Comparison of ENCODE assay signal across 15 cellular contexts in the genomic region with DNA sequence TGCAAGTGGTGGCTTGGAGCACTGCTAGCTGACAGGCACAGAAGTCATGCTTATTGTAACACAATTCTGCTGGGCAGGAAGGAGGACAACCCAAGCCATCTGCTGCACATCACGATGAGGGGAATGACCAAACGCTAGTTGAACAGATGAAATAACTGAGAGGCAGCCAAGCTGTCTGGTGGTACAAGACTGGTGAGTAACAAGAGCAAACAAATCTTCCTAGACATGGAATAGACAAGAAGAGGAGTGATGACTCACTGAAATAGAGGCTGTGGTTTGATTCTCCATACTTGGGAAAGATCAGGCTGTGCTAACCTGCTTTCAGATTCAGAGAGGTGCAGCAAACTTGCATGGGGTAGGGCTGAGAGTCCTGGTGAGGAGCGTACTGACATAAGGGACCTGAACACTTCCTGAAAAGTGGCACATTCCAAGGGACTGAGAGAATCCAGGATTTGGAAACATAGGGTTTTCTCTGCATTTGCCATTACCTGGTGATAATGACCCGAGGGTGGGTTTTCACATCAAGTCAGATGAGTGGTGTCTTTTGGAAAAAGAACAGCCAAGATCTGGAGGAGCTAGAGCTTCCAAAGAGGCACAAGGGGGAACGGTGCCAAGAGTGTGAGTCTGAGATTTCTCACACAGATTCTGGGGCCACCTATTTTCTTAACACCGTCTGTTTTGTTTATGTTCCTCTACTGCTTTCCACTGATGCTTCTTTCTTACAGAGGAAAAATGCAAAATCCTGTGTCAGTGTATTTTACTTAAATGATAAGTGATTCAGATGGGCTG.
DNase-seq lines count a peak whose midpoint lies in the region; TF ChIP-seq lines count a peak whose summit lies in the region.
"Had no signal": no experiment of that assay in that cellular context is flagged by ENCODE, and none has a peak within 500 bp of the region (broad histone marks: within the 10 kb centered on the region; RNA-seq: fewer than 3 reads in every experiment).

No MANE protein-coding gene starts in this region.

- H3K14ac ChIP-seq in H9 (ENCODE audit: insufficient read depth, low read length): no peak overlapping the region

- H3K4me1 Mint-ChIP-seq in H9: peaks cover 0 to 7% of the 10 kb centered on the region in 2 experiments; a peak in 2 of 4 replicates
- H3K4me1 Mint-ChIP-seq: CD14-positive monocyte; stimulated activated naive CD8-positive, alpha-beta T cell treated with anti-CD3 and anti-CD28 coated beads, Interleukin-15, amount 100 ng/mL, for 72 hours had no signal

- peaks cover 0 to 7% (median 5%) of the 10 kb centered on the region in 3 experiments; a peak in 4 of 7 replicates for H3K36me3 Mint-ChIP-seq in H9 (ENCODE audit: insufficient read depth in 1 of 3, low read depth in 3 of 3)
- H3K36me3 Mint-ChIP-seq: CD14-positive monocyte had no signal

- no peak overlapping the region for H2AFZ ChIP-seq in H9 (ENCODE audit: low read length)

- H4K8ac ChIP-seq in H9 (replicated peaks; ENCODE audit: insufficient read length, low read depth, low read length): no peak overlapping the region

- H4K91ac ChIP-seq in H9 (ENCODE audit: insufficient read length, low read depth, low read length): no peak overlapping the region

- in situ Hi-C loops in astrocyte of the spinal cord (cut with HindIII; ENCODE audit: low sequenced_read_pairs): no loop called here

- no peak overlapping the region for H3K23ac ChIP-seq in H9 (ENCODE audit: insufficient read length, low read depth, low read length)

- no peak overlapping the region for H3K4ac ChIP-seq in H9 (ENCODE audit: low read depth, low read length)

- H4K20me1 ChIP-seq in H9 (ENCODE audit: control insufficient read depth, insufficient read depth, insufficient read length): no peaks in the 10 kb centered on the region

- WGBS in H9 (ENCODE audit: extremely low coverage, insufficient read length, low lambda C conversion rate): no CpG with 5 or more reads among the region's 6 CpGs

- no peak for TF ChIP-seq CTCF in AG09319 (IDR thresholded peaks at IDR 0.05; ENCODE audit: low read depth, low read length)
- no peak for TF ChIP-seq CTCF in astrocyte of the spinal cord (IDR thresholded peaks at IDR 0.05; ENCODE audit: low read depth, low read length)
- TF ChIP-seq CTCF in kidney epithelial cell (IDR thresholded peaks at IDR 0.05; ENCODE audit: insufficient read depth, low read length, poor library complexity, severe bottlenecking): no peak
- no peak for TF ChIP-seq CTCF in H9 (conservative IDR thresholded peaks at IDR 0.05)

- no peak overlapping the region for H2BK12ac ChIP-seq in H9 (ENCODE audit: insufficient read length, low read depth, low read length)

- no peak overlapping the region for H3K9ac ChIP-seq in H9 (ENCODE audit: extremely low read depth, insufficient read length, low read length)

- no peak overlapping the region for H2BK20ac ChIP-seq in H9 (ENCODE audit: low read depth, low read length, poor library complexity, severe bottlenecking)

- H3K9me3 Mint-ChIP-seq in H9: peaks cover 5 to 7% of the 10 kb centered on the region in 2 experiments; a peak in 3 of 5 replicates

- H3K27ac ChIP-seq in H9 (ENCODE audit: insufficient read length, low read depth, low read length): no peak overlapping the region
- H3K27ac ChIP-seq: VCaP had no signal

- no peak overlapping the region for H3T11ph ChIP-seq in H9 (ENCODE audit: low read length)

- H3K27ac Mint-ChIP-seq in H9: no peak overlapping the region
- H3K27ac Mint-ChIP-seq: CD14-positive monocyte; dendritic cell treated with granulocyte-macrophage colony-stimulating factor and Interleukin-4, amounts not matched to agents 40 ng/mL and 50 ng/mL, for 4 days; nephron; stimulated activated naive CD8-positive, alpha-beta T cell treated with anti-CD3 and anti-CD28 coated beads, Interleukin-15, amount 100 ng/mL, for 72 hours had no signal

- H2BK5ac ChIP-seq in H9 (ENCODE audit: insufficient read length, low read length): no peak overlapping the region

- no peak overlapping the region for H3K18ac ChIP-seq in H9 (ENCODE audit: insufficient read length, low read depth, low read length)

- H3K4me3 Mint-ChIP-seq in H9: no peak overlapping the region
- H3K4me3 Mint-ChIP-seq: CD14-positive monocyte; dendritic cell treated with granulocyte-macrophage colony-stimulating factor and Interleukin-4, amounts not matched to agents 40 ng/mL and 50 ng/mL, for 4 days; nephron; stimulated activated naive CD8-positive, alpha-beta T cell treated with anti-CD3 and anti-CD28 coated beads, Interleukin-15, amount 100 ng/mL, for 72 hours had no signal

- H2BK15ac ChIP-seq in H9 (ENCODE audit: low read depth, low read length): no peak overlapping the region

- DNase-seq in AG09319 (ENCODE audit: extremely low read depth, low read depth) (peak; percentile 57), LoVo (ENCODE audit: low spot score) (peak; percentile 31), astrocyte of the spinal cord (ENCODE audit: low read depth, low spot score) (peak; percentile 90), kidney epithelial cell (ENCODE audit: low read depth) (peak; percentile 91), NCI-H1092 (lab: John Stamatoyannopoulos, UW) (no peak), H9 (no peak), inferior parietal cortex (ENCODE audit: extremely low spot score) (no peak)
- DNase-seq in stimulated activated naive CD4-positive, alpha-beta T cell treated with Interleukin-2 at 50 U/mL for 16 hours (lab: John Stamatoyannopoulos, UW): no peak
- DNase-seq: Karpas-422; stimulated activated CD4-positive, alpha-beta T cell treated with anti-CD3 and anti-CD28 coated beads, Interleukin-1b, Interleukin-23, amount 100 ng/mL, for 48 hours; stimulated activated naive CD8-positive, alpha-beta T cell treated with anti-CD3 and anti-CD28 coated beads, Interleukin-15, amount 100 ng/mL, for 72 hours had no signal

- no peaks in the 10 kb centered on the region for H3K79me2 ChIP-seq in H9 (ENCODE audit: insufficient read depth, low read length)

- no peak overlapping the region for H3K4me2 ChIP-seq in H9 (ENCODE audit: insufficient read depth, insufficient read length, low read length)

- H3K79me1 ChIP-seq in H9 (ENCODE audit: insufficient read depth, low read depth, low read length, poor library complexity, severe bottlenecking): no peaks in the 10 kb centered on the region

- H4K5ac ChIP-seq in H9 (ENCODE audit: insufficient read length, low read depth, low read length): no peak overlapping the region

- H3K27me3 Mint-ChIP-seq in H9 (ENCODE audit: low read depth): no peaks in the 10 kb centered on the region
- H3K27me3 Mint-ChIP-seq: dendritic cell treated with granulocyte-macrophage colony-stimulating factor and Interleukin-4, amounts not matched to agents 40 ng/mL and 50 ng/mL, for 4 days; stimulated activated naive CD8-positive, alpha-beta T cell treated with anti-CD3 and anti-CD28 coated beads, Interleukin-15, amount 100 ng/mL, for 72 hours had no signal

- no peaks in the 10 kb centered on the region for H3K36me3 ChIP-seq in kidney epithelial cell (ENCODE audit: control insufficient read depth, insufficient read depth, low read length)

- no peaks in the 10 kb centered on the region for H3K23me2 ChIP-seq in H9 (ENCODE audit: insufficient read length, low read depth, low read length, poor library complexity, severe bottlenecking)

- no peaks in the 10 kb centered on the region for H3K9me3 ChIP-seq in H9 (ENCODE audit: control insufficient read depth, low read depth, low read length)

- H3K27me3 ChIP-seq in kidney epithelial cell (ENCODE audit: control insufficient read depth, insufficient read depth, low read length) (no peaks in the 10 kb centered on the region), H9 (ENCODE audit: insufficient read depth, low read length) (no peaks in the 10 kb centered on the region)

- H3K56ac ChIP-seq in H9 (ENCODE audit: insufficient read length, low read depth, low read length): no peak overlapping the region

- H2BK120ac ChIP-seq in H9 (ENCODE audit: low read depth, low read length, poor library complexity, severe bottlenecking): no peak overlapping the region

- H3K4me3 ChIP-seq in astrocyte of the spinal cord (ENCODE audit: low read depth, low read length) (no peak overlapping the region), kidney epithelial cell (ENCODE audit: low read depth, low read length) (no peak overlapping the region)

- no peak overlapping the region for H2AK5ac ChIP-seq in H9 (ENCODE audit: insufficient read length, low read length)

- no peaks in the 10 kb centered on the region for H3K4me1 ChIP-seq in H9 (ENCODE audit: insufficient read depth, low read length)

Comparison
In these comparisons a context has a peak if more than half of its experiments do, and no peak if none do; other contexts are left out.
1. DNase-seq: peak in AG09319 (single experiment), LoVo (single experiment), astrocyte of the spinal cord (single experiment) and kidney epithelial cell (single experiment); none in NCI-H1092 (single experiment), H9 (single experiment), stimulated activated naive CD4-positive, alpha-beta T cell treated with Interleukin-2 at 50 U/mL for 16 hours (single experiment) and inferior parietal cortex (single experiment).